2 cellular contexts compared by ENCODE assay signal in the genomic region with DNA sequence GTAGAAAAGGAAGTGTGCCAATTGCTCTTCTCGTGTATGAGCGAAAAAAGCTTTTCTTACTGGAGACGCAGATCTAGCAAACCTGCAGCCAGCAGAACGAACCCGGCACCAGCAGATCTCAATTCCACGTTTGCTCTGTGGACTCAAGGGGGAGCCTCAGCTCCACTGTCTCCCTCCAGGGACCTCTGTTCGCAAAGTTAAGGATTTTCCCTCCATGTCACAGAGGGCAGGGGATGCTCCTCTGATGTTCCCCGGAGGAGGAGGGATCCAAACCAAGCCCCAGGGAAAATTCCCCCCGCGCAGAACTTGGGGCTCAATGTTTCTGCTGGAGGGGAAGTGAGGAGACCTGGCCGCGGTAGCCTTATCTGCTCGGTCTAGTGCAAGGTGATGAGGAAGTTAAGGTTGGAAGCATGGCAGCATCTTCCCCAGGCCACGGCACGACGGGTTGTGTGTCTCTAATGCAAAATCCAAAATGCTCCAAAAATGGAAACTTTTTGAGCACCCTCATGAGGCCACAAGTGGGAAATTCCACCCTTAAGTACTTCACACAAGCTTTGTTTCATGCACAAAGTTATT.
A peak's percentile ranks its signal among the peaks of the same experiment; 100 is the strongest.
TF ChIP-seq lines count a peak whose summit lies in the region.

No MANE protein-coding gene starts in this region.

TF ChIP-seq in K562, 482 proteins besides CTCF, POLR2A, EP300 and RAD21 (continues in another document):
- no peak for TF ChIP-seq ESRRB (CRISPR knock-in tag; IDR thresholded peaks at IDR 0.05; ENCODE audit: borderline replicate concordance)
- no peak for TF ChIP-seq ZNF398 (CRISPR knock-in tag; IDR thresholded peaks at IDR 0.05)
- TF ChIP-seq CC2D1A (IDR thresholded peaks at IDR 0.05): 0 out of 2 replicates have a peak, but pooled peaks have one; percentile 26
- no peak for TF ChIP-seq ZNF75A (CRISPR knock-in tag; IDR thresholded peaks at IDR 0.05)
- no peak for TF ChIP-seq BCLAF1 (IDR thresholded peaks at IDR 0.05; ENCODE audit: borderline replicate concordance in 1 of 2, control insufficient read depth in 1 of 2, low read depth in 2 of 2, low read length in 1 of 2)
- TF ChIP-seq, protein P1, sequence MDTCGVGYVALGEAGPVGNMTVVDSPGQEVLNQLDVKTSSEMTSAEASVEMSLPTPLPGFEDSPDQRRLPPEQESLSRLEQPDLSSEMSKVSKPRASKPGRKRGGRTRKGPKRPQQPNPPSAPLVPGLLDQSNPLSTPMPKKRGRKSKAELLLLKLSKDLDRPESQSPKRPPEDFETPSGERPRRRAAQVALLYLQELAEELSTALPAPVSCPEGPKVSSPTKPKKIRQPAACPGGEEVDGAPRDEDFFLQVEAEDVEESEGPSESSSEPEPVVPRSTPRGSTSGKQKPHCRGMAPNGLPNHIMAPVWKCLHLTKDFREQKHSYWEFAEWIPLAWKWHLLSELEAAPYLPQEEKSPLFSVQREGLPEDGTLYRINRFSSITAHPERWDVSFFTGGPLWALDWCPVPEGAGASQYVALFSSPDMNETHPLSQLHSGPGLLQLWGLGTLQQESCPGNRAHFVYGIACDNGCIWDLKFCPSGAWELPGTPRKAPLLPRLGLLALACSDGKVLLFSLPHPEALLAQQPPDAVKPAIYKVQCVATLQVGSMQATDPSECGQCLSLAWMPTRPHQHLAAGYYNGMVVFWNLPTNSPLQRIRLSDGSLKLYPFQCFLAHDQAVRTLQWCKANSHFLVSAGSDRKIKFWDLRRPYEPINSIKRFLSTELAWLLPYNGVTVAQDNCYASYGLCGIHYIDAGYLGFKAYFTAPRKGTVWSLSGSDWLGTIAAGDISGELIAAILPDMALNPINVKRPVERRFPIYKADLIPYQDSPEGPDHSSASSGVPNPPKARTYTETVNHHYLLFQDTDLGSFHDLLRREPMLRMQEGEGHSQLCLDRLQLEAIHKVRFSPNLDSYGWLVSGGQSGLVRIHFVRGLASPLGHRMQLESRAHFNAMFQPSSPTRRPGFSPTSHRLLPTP (IDR thresholded peaks at IDR 0.05; ENCODE audit: borderline replicate concordance, extremely low read depth, insufficient read length): no peak
- no peak for TF ChIP-seq CBFB (CRISPR knock-in tag; IDR thresholded peaks at IDR 0.05)
- TF ChIP-seq BRD4 (IDR thresholded peaks at IDR 0.05): no peak
- TF ChIP-seq HINFP (tag; conservative IDR thresholded peaks at IDR 0.05; ENCODE audit: low read depth): no peak
- TF ChIP-seq PHF21A (IDR thresholded peaks at IDR 0.05; ENCODE audit: borderline replicate concordance, low read depth): no peak
- TF ChIP-seq, protein P2, sequence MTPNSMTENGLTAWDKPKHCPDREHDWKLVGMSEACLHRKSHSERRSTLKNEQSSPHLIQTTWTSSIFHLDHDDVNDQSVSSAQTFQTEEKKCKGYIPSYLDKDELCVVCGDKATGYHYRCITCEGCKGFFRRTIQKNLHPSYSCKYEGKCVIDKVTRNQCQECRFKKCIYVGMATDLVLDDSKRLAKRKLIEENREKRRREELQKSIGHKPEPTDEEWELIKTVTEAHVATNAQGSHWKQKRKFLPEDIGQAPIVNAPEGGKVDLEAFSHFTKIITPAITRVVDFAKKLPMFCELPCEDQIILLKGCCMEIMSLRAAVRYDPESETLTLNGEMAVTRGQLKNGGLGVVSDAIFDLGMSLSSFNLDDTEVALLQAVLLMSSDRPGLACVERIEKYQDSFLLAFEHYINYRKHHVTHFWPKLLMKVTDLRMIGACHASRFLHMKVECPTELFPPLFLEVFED (CRISPR knock-in tag; conservative IDR thresholded peaks at IDR 0.05): no peak
- no peak for TF ChIP-seq NUFIP1 (IDR thresholded peaks at IDR 0.05; ENCODE audit: partially characterized antibody)
- no peak for TF ChIP-seq PHF8 (IDR thresholded peaks at IDR 0.05; ENCODE audit: borderline replicate concordance, low read length)
- TF ChIP-seq ZNF408 (CRISPR knock-in tag; IDR thresholded peaks at IDR 0.05; ENCODE audit: low read depth): no peak
- no peak for TF ChIP-seq ZZZ3 (IDR thresholded peaks at IDR 0.05)
- no peak for TF ChIP-seq ZKSCAN8 (CRISPR knock-in tag; IDR thresholded peaks at IDR 0.05)

TF ChIP-seq in HepG2, 621 proteins besides CTCF, POLR2A, EP300 and RAD21 (continues in another document):
- TF ChIP-seq, protein P3, sequence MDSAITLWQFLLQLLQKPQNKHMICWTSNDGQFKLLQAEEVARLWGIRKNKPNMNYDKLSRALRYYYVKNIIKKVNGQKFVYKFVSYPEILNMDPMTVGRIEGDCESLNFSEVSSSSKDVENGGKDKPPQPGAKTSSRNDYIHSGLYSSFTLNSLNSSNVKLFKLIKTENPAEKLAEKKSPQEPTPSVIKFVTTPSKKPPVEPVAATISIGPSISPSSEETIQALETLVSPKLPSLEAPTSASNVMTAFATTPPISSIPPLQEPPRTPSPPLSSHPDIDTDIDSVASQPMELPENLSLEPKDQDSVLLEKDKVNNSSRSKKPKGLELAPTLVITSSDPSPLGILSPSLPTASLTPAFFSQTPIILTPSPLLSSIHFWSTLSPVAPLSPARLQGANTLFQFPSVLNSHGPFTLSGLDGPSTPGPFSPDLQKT (CRISPR knock-in tag; IDR thresholded peaks at IDR 0.05; ENCODE audit: borderline replicate concordance): no peak
- TF ChIP-seq ATAD3A (CRISPR knock-in tag; IDR thresholded peaks at IDR 0.05) (no peak), MTF2 (CRISPR knock-in tag; IDR thresholded peaks at IDR 0.05; ENCODE audit: borderline replicate concordance) (no peak), DNMT1 (CRISPR knock-in tag; IDR thresholded peaks at IDR 0.05) (0 out of 2 replicates have a peak, but pooled peaks have one; percentile 29), FOXA1 (IDR thresholded peaks at IDR 0.05) (no peak), FOXA1 (CRISPR knock-in tag; IDR thresholded peaks at IDR 0.05) (no peak), SOX5 (CRISPR knock-in tag; IDR thresholded peaks at IDR 0.05; ENCODE audit: borderline replicate concordance) (no peak), ADNP (CRISPR knock-in tag; IDR thresholded peaks at IDR 0.05) (no peak), SALL1 (CRISPR knock-in tag; IDR thresholded peaks at IDR 0.05) (peak; percentile 37; the same call in 1 of the 2 replicates), MIER2 (CRISPR knock-in tag; IDR thresholded peaks at IDR 0.05) (no peak), GTF3A (CRISPR knock-in tag; conservative IDR thresholded peaks at IDR 0.05) (no peak), ZSCAN25 (CRISPR knock-in tag; IDR thresholded peaks at IDR 0.05) (no peak), IKZF1 (IDR thresholded peaks at IDR 0.05) (no peak), LRRFIP1 (CRISPR knock-in tag; conservative IDR thresholded peaks at IDR 0.05) (no peak), SRF (IDR thresholded peaks at IDR 0.05; ENCODE audit: low read depth, low read length) (no peak), PHF21A (CRISPR knock-in tag; IDR thresholded peaks at IDR 0.05) (no peak), CC2D1A (CRISPR knock-in tag; IDR thresholded peaks at IDR 0.05) (no peak), FOXC1 (CRISPR knock-in tag; IDR thresholded peaks at IDR 0.05; ENCODE audit: borderline replicate concordance) (0 out of 2 replicates have a peak, but pooled peaks have one; percentile 66), ZNF510 (CRISPR knock-in tag; IDR thresholded peaks at IDR 0.05; ENCODE audit: low read depth) (no peak), TBL1XR1 (IDR thresholded peaks at IDR 0.05; ENCODE audit: borderline replicate concordance, low read length, partially characterized antibody) (no peak), ZNF329 (CRISPR knock-in tag; IDR thresholded peaks at IDR 0.05; ENCODE audit: low read depth) (no peak), ZNF143 (CRISPR knock-in tag; IDR thresholded peaks at IDR 0.05) (no peak), MTA3 (CRISPR knock-in tag; IDR thresholded peaks at IDR 0.05) (no peak), ZBTB42 (CRISPR knock-in tag; IDR thresholded peaks at IDR 0.05) (no peak), RFX5 (IDR thresholded peaks at IDR 0.05; ENCODE audit: low read depth, low read length) (no peak), ZNF724P (CRISPR knock-in tag; IDR thresholded peaks at IDR 0.05; ENCODE audit: borderline replicate concordance) (0 out of 2 replicates have a peak, but pooled peaks have one; percentile 10), TRIM24 (CRISPR knock-in tag; IDR thresholded peaks at IDR 0.05) (no peak), ARID2 (CRISPR knock-in tag; IDR thresholded peaks at IDR 0.05; ENCODE audit: borderline replicate concordance) (no peak), SMC3 (IDR thresholded peaks at IDR 0.05; ENCODE audit: low read length) (peak; percentile 73), NKX3-1 (CRISPR knock-in tag; IDR thresholded peaks at IDR 0.05) (no peak), NR2F2 (IDR thresholded peaks at IDR 0.05; ENCODE audit: borderline replicate concordance, low read depth) (no peak), ZNF883 (CRISPR knock-in tag; IDR thresholded peaks at IDR 0.05; ENCODE audit: not compliant biosample characterization) (no peak)
- TF ChIP-seq, protein P4, sequence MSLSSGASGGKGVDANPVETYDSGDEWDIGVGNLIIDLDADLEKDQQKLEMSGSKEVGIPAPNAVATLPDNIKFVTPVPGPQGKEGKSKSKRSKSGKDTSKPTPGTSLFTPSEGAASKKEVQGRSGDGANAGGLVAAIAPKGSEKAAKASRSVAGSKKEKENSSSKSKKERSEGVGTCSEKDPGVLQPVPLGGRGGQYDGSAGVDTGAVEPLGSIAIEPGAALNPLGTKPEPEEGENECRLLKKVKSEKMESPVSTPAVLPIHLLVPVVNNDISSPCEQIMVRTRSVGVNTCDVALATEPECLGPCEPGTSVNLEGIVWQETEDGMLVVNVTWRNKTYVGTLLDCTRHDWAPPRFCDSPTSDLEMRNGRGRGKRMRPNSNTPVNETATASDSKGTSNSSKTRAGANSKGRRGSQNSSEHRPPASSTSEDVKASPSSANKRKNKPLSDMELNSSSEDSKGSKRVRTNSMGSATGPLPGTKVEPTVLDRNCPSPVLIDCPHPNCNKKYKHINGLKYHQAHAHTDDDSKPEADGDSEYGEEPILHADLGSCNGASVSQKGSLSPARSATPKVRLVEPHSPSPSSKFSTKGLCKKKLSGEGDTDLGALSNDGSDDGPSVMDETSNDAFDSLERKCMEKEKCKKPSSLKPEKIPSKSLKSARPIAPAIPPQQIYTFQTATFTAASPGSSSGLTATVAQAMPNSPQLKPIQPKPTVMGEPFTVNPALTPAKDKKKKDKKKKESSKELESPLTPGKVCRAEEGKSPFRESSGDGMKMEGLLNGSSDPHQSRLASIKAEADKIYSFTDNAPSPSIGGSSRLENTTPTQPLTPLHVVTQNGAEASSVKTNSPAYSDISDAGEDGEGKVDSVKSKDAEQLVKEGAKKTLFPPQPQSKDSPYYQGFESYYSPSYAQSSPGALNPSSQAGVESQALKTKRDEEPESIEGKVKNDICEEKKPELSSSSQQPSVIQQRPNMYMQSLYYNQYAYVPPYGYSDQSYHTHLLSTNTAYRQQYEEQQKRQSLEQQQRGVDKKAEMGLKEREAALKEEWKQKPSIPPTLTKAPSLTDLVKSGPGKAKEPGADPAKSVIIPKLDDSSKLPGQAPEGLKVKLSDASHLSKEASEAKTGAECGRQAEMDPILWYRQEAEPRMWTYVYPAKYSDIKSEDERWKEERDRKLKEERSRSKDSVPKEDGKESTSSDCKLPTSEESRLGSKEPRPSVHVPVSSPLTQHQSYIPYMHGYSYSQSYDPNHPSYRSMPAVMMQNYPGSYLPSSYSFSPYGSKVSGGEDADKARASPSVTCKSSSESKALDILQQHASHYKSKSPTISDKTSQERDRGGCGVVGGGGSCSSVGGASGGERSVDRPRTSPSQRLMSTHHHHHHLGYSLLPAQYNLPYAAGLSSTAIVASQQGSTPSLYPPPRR (CRISPR knock-in tag; IDR thresholded peaks at IDR 0.05; ENCODE audit: borderline replicate concordance): no peak
- TF ChIP-seq, protein P5, sequence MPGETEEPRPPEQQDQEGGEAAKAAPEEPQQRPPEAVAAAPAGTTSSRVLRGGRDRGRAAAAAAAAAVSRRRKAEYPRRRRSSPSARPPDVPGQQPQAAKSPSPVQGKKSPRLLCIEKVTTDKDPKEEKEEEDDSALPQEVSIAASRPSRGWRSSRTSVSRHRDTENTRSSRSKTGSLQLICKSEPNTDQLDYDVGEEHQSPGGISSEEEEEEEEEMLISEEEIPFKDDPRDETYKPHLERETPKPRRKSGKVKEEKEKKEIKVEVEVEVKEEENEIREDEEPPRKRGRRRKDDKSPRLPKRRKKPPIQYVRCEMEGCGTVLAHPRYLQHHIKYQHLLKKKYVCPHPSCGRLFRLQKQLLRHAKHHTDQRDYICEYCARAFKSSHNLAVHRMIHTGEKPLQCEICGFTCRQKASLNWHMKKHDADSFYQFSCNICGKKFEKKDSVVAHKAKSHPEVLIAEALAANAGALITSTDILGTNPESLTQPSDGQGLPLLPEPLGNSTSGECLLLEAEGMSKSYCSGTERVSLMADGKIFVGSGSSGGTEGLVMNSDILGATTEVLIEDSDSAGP (CRISPR knock-in tag; IDR thresholded peaks at IDR 0.05; ENCODE audit: borderline replicate concordance): 0 out of 2 replicates have a peak, but pooled peaks have one; percentile 8
- TF ChIP-seq, protein P6, sequence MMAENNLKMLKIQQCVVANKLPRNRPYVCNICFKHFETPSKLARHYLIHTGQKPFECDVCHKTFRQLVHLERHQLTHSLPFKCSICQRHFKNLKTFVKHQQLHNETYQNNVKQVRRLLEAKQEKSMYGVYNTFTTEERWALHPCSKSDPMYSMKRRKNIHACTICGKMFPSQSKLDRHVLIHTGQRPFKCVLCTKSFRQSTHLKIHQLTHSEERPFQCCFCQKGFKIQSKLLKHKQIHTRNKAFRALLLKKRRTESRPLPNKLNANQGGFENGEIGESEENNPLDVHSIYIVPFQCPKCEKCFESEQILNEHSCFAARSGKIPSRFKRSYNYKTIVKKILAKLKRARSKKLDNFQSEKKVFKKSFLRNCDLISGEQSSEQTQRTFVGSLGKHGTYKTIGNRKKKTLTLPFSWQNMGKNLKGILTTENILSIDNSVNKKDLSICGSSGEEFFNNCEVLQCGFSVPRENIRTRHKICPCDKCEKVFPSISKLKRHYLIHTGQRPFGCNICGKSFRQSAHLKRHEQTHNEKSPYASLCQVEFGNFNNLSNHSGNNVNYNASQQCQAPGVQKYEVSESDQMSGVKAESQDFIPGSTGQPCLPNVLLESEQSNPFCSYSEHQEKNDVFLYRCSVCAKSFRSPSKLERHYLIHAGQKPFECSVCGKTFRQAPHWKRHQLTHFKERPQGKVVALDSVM (CRISPR knock-in tag; IDR thresholded peaks at IDR 0.05): 0 out of 2 replicates have a peak, but pooled peaks have one; percentile 2
